Comparison of ENCODE assay signal across 11 cellular contexts in genomic region chr1:8417625-8418024, GRCh38.
DNase-seq lines count a peak whose midpoint lies in the region; ATAC-seq and TF ChIP-seq lines count a peak whose summit lies in the region.
"Had no signal": no experiment of that assay in that cellular context is flagged by ENCODE, and none has a peak within 500 bp of the region (broad histone marks: within the 10 kb centered on the region; RNA-seq: fewer than 3 reads in every experiment).

No MANE protein-coding gene starts in this region.

- TF ChIP-seq POLR2A in breast epithelium (IDR thresholded peaks at IDR 0.05), result no peak

- no peak overlapping the region for H3K27ac Mint-ChIP-seq in MCF 10A (ENCODE audit: low read depth, unreplicated experiment)
- peak overlapping the region; percentile 19 for H3K27ac Mint-ChIP-seq in activated B cell treated with CpG ODN at 0.5 μM for 24 hours
- H3K27ac Mint-ChIP-seq in memory B cell, result peak overlapping the region; percentile 0
- H3K27ac Mint-ChIP-seq: T-helper 2 cell treated with Interferon-gamma antibody and Interleukin-4, amounts not matched to agents 5 μg/mL and 100 μg/mL, for 36 hours had no signal

- no peaks in the 10 kb centered on the region for H3K9me3 ChIP-seq in breast epithelium
- no peaks in the 10 kb centered on the region for H3K9me3 ChIP-seq in tibial artery

- H3K27ac ChIP-seq in breast epithelium (peak overlapping the region; percentile 31 to 99), tibial artery (peak overlapping the region; percentile 95 to 99)
- H3K27ac ChIP-seq: epithelial cell of prostate had no signal

- ATAC-seq in activated B cell treated with CpG ODN at 0.5 μM for 24 hours (ENCODE audit: low read depth) (no peak), memory B cell (ENCODE audit: low read depth) (no peak), HG03039 (IDR thresholded peaks at IDR 0.05; ENCODE audit: unreplicated experiment) (no peak)

- H3K4me1 ChIP-seq in breast epithelium (peaks cover 0 to 12% of the 10 kb centered on the region in 2 donors), tibial artery (peaks cover 0 to 82% (median 65%) of the 10 kb centered on the region in 4 donors)

- DNase-seq in breast epithelium (ENCODE audit: low spot score in 2 of 2) (no peak), MCF 10A (ENCODE audit: unreplicated experiment) (no peak), activated B cell treated with CpG ODN at 0.5 μM for 24 hours (no peak), memory B cell (ENCODE audit: low spot score in 2 of 2) (no peak), tibial artery (no peak), iPS-NIHi7 (ENCODE audit: extremely low spot score) (no peak), mesenteric fat pad (ENCODE audit: low spot score) (no peak)
- DNase-seq: small intestine had no signal

- peak overlapping the region in 1 of 3 donors; percentile 29 for H3K4me3 ChIP-seq in breast epithelium
- H3K4me3 ChIP-seq in tibial artery, result no peak overlapping the region

- no peaks in the 10 kb centered on the region for H3K27me3 ChIP-seq in breast epithelium
- H3K27me3 ChIP-seq in tibial artery, result no peaks in the 10 kb centered on the region

- H3K9me3 Mint-ChIP-seq in MCF 10A (ENCODE audit: unreplicated experiment) (no peaks in the 10 kb centered on the region), activated B cell treated with CpG ODN at 0.5 μM for 24 hours (no peaks in the 10 kb centered on the region), memory B cell (no peaks in the 10 kb centered on the region)
- H3K9me3 Mint-ChIP-seq: T-helper 2 cell treated with Interferon-gamma antibody and Interleukin-4, amounts not matched to agents 5 μg/mL and 100 μg/mL, for 36 hours had no signal

- H3K36me3 ChIP-seq in breast epithelium, result no peaks in the 10 kb centered on the region
- H3K36me3 ChIP-seq in tibial artery, result peaks cover 0 to 25% (median 24%) of the 10 kb centered on the region in 3 donors

- H3K36me3 Mint-ChIP-seq in MCF 10A (ENCODE audit: insufficient read depth, unreplicated experiment) (peaks cover 28% of the 10 kb centered on the region), activated B cell treated with CpG ODN at 0.5 μM for 24 hours (ENCODE audit: low read depth) (peaks cover 47% of the 10 kb centered on the region), memory B cell (peaks cover 25% of the 10 kb centered on the region)

- peaks cover 1% of the 10 kb centered on the region for H3K4me1 Mint-ChIP-seq in MCF 10A (ENCODE audit: insufficient read depth, unreplicated experiment)
- peaks cover 18% of the 10 kb centered on the region for H3K4me1 Mint-ChIP-seq in activated B cell treated with CpG ODN at 0.5 μM for 24 hours
- peaks cover 24% of the 10 kb centered on the region for H3K4me1 Mint-ChIP-seq in memory B cell

- H3K4me3 Mint-ChIP-seq in MCF 10A (ENCODE audit: unreplicated experiment) (no peak overlapping the region), activated B cell treated with CpG ODN at 0.5 μM for 24 hours (no peak overlapping the region), memory B cell (no peak overlapping the region)
- H3K4me3 Mint-ChIP-seq: T-helper 2 cell treated with Interferon-gamma antibody and Interleukin-4, amounts not matched to agents 5 μg/mL and 100 μg/mL, for 36 hours had no signal

- no peaks in the 10 kb centered on the region for H3K27me3 Mint-ChIP-seq in MCF 10A (ENCODE audit: insufficient read depth, unreplicated experiment)
- no peaks in the 10 kb centered on the region for H3K27me3 Mint-ChIP-seq in activated B cell treated with CpG ODN at 0.5 μM for 24 hours
- H3K27me3 Mint-ChIP-seq in memory B cell, result no peaks in the 10 kb centered on the region

- POLR2A ChIA-PET in MCF 10A (lab: Yijun Ruan, JAX), result interaction anchor here (1.0 to 1.2 kb wide), 2 partner anchors 9 to 20 kb away, joined by 3 read pairs; no protein-coding TSS in a partner anchor
- POLR2A ChIA-PET in activated B cell treated with CpG ODN at 0.5 μM for 24 hours (lab: Charles Lee), result interaction anchor here (1.0 kb wide), 1 partner anchor 10 kb away, joined by 5 read pairs; no protein-coding TSS in a partner anchor

- CTCF ChIA-PET in MCF 10A (lab: Yijun Ruan, JAX) (no interaction called here), activated B cell treated with CpG ODN at 0.5 μM for 24 hours (lab: Charles Lee) (interaction anchor here (0.8 kb wide), 1 partner anchor 432 kb away, joined by 3 read pairs; no protein-coding TSS in a partner anchor)

- no peak for TF ChIP-seq CTCF in breast epithelium (IDR thresholded peaks at IDR 0.05)
- TF ChIP-seq CTCF in MCF 10A (IDR thresholded peaks at IDR 0.05; ENCODE audit: unreplicated experiment), result no peak
- no peak for TF ChIP-seq CTCF in activated B cell treated with CpG ODN at 0.5 μM for 24 hours (IDR thresholded peaks at IDR 0.05)
- no peak for TF ChIP-seq CTCF in tibial artery (IDR thresholded peaks at IDR 0.05)

- intact Hi-C loops in breast epithelium (cut with DNase I; ENCODE audit: low total_unique reads) (loop anchor here (5.0 kb wide), 1 partner anchor 50 kb away; no protein-coding TSS in a partner anchor), MCF 10A (cut with micrococcal nuclease) (no loop called here), activated B cell treated with CpG ODN at 0.5 μM for 24 hours (cut with micrococcal nuclease) (no loop called here), tibial artery (cut with DNase I; ENCODE audit: low total_unique reads) (no loop called here)

- BruUV-seq in MCF 10A (replicated peaks; lab: Mats Ljungman, UMichigan), result no TSS peak
